8 cellular contexts compared by ENCODE assay signal in genomic region chr2:48589170-48589767, GRCh38. TPM values are rescaled to one million over a fixed set of nuclear protein-coding genes. Genes with fewer than 3 reads are reported as not detected.
DNase-seq lines count a peak whose midpoint lies in the region; ATAC-seq and TF ChIP-seq lines count a peak whose summit lies in the region.

No MANE protein-coding gene starts in this region.

- CTCF ChIA-PET in mammary epithelial cell (lab: Charles Lee; ENCODE audit: low non-redundant PET), result interaction anchor here (0.6 kb wide), 2 partner anchors 256 to 341 kb away, joined by 4 read pairs; no protein-coding TSS in a partner anchor

- 1% methylated on average over 5 of the region's 5 CpGs for WGBS in mammary epithelial cell (ENCODE audit: low coverage, missing lambda C conversion rate)
- 31% methylated on average over 5 of the region's 5 CpGs for WGBS in liver
- WGBS in suprapubic skin, result 42% methylated on average over 5 of the region's 5 CpGs

- TF ChIP-seq CTCF in mammary epithelial cell (conservative IDR thresholded peaks at IDR 0.05 in 1 of 2, IDR thresholded peaks at IDR 0.05 in 1 of 2; ENCODE audit: extremely low read depth in 1 of 2, insufficient read depth in 1 of 2, low read depth in 1 of 2, low read length in 2 of 2) (peak; percentile 72 to 88), liver (IDR thresholded peaks at IDR 0.05; ENCODE audit: low read depth, low read length, missing input control) (peak; percentile 62), suprapubic skin (IDR thresholded peaks at IDR 0.05) (peak in 1 of 2 donors; percentile 35)

- H3K36me3 ChIP-seq in mammary epithelial cell (ENCODE audit: insufficient read depth, low read length) (no peaks in the 10 kb centered on the region), liver (ENCODE audit: control insufficient read depth in 4 of 4, insufficient read depth in 3 of 4, low read depth in 1 of 4, low read length in 3 of 4) (no peaks in the 10 kb centered on the region), suprapubic skin (no peaks in the 10 kb centered on the region)

- POLR2A ChIA-PET in naive thymus-derived CD8-positive, alpha-beta T cell (lab: Charles Lee), result no interaction called here

- dilution Hi-C loops in mammary epithelial cell (cut with HindIII; ENCODE audit: low sequenced_read_pairs), result no loop called here

- in situ Hi-C loops in mammary epithelial cell (cut with MboI; ENCODE audit: low sequenced_read_pairs in 2 of 2), result no loop called here

- no peaks in the 10 kb centered on the region for H3K79me2 ChIP-seq in mammary epithelial cell (ENCODE audit: insufficient read depth, low read length)

- no peak for TF ChIP-seq POLR2A in suprapubic skin (IDR thresholded peaks at IDR 0.05)

- H3K9ac ChIP-seq in mammary epithelial cell (ENCODE audit: insufficient read depth, low read length) (no peak overlapping the region), liver (ENCODE audit: low read depth in 1 of 2, low read length in 2 of 2) (no peak overlapping the region)

- peaks cover 1% of the 10 kb centered on the region for H3K27me3 Mint-ChIP-seq in activated naive CD8-positive, alpha-beta T cell treated with anti-CD3 and anti-CD28 coated beads, Interleukin-2, amount 50 U/mL, for 24 hours
- H3K27me3 Mint-ChIP-seq in activated naive CD8-positive, alpha-beta T cell treated with anti-CD3 and anti-CD28 coated beads for 36 hours, result no peaks in the 10 kb centered on the region
- peaks cover 0 to 7% (median 0%) of the 10 kb centered on the region in 5 donors for H3K27me3 Mint-ChIP-seq in naive thymus-derived CD8-positive, alpha-beta T cell

- H3K27me3 ChIP-seq in mammary epithelial cell (ENCODE audit: insufficient read depth, low read length), result no peaks in the 10 kb centered on the region
- no peaks in the 10 kb centered on the region for H3K27me3 ChIP-seq in liver (ENCODE audit: control insufficient read depth in 4 of 4, insufficient read depth in 4 of 4, low read length in 3 of 4)
- no peaks in the 10 kb centered on the region for H3K27me3 ChIP-seq in suprapubic skin

- BruUV-seq in mammary epithelial cell (replicated peaks; lab: Mats Ljungman, UMichigan), result no TSS peak

- peaks cover 5% of the 10 kb centered on the region for H3K4me1 Mint-ChIP-seq in activated naive CD8-positive, alpha-beta T cell treated with anti-CD3 and anti-CD28 coated beads, Interleukin-2, amount 50 U/mL, for 24 hours
- peaks cover 8% of the 10 kb centered on the region for H3K4me1 Mint-ChIP-seq in activated naive CD8-positive, alpha-beta T cell treated with anti-CD3 and anti-CD28 coated beads for 36 hours
- peaks cover 0 to 6% (median 2%) of the 10 kb centered on the region in 4 donors for H3K4me1 Mint-ChIP-seq in naive thymus-derived CD8-positive, alpha-beta T cell

- no peaks in the 10 kb centered on the region for H3K9me3 ChIP-seq in mammary epithelial cell (replicated peaks; ENCODE audit: insufficient read depth, low read length)
- H3K9me3 ChIP-seq in liver (ENCODE audit: control insufficient read depth in 4 of 4, low read length in 3 of 4), result no peaks in the 10 kb centered on the region
- H3K9me3 ChIP-seq in suprapubic skin, result no peaks in the 10 kb centered on the region

- H3K4me2 ChIP-seq in mammary epithelial cell (ENCODE audit: insufficient read depth, low read depth, low read length), result peak overlapping the region; percentile 5

- no peak overlapping the region for H3K27ac ChIP-seq in mammary epithelial cell (ENCODE audit: insufficient read depth, low read depth, low read length)
- no peak overlapping the region for H3K27ac ChIP-seq in liver (ENCODE audit: low read depth in 1 of 2, low read length in 2 of 2)
- H3K27ac ChIP-seq in suprapubic skin, result no peak overlapping the region

- no peak overlapping the region for H3K4me3 Mint-ChIP-seq in activated naive CD8-positive, alpha-beta T cell treated with anti-CD3 and anti-CD28 coated beads, Interleukin-2, amount 50 U/mL, for 24 hours
- no peak overlapping the region for H3K4me3 Mint-ChIP-seq in activated naive CD8-positive, alpha-beta T cell treated with anti-CD3 and anti-CD28 coated beads for 36 hours
- H3K4me3 Mint-ChIP-seq in naive thymus-derived CD8-positive, alpha-beta T cell, result no peak overlapping the region

- no peak overlapping the region for H3K27ac Mint-ChIP-seq in activated naive CD8-positive, alpha-beta T cell treated with anti-CD3 and anti-CD28 coated beads, Interleukin-2, amount 50 U/mL, for 24 hours
- no peak overlapping the region for H3K27ac Mint-ChIP-seq in activated naive CD8-positive, alpha-beta T cell treated with anti-CD3 and anti-CD28 coated beads for 36 hours
- H3K27ac Mint-ChIP-seq in naive thymus-derived CD8-positive, alpha-beta T cell, result no peak overlapping the region

- peak; percentile 76 to 84 for TF ChIP-seq RAD21 in liver (IDR thresholded peaks at IDR 0.05)

- H3K4me3 ChIP-seq in mammary epithelial cell (replicated peaks in 1 of 3; ENCODE audit: insufficient read depth in 1 of 3, low read depth in 2 of 3, low read length in 3 of 3) (no peak overlapping the region), liver (ENCODE audit: low read depth in 1 of 3, low read length in 3 of 3) (no peak overlapping the region), suprapubic skin (no peak overlapping the region)

- no peak for TF ChIP-seq EP300 in suprapubic skin (IDR thresholded peaks at IDR 0.05)

- H2AFZ ChIP-seq in mammary epithelial cell (ENCODE audit: low read depth, low read length), result peak overlapping the region; percentile 41

- H4K20me1 ChIP-seq in mammary epithelial cell (ENCODE audit: insufficient read depth, low read length), result no peaks in the 10 kb centered on the region

- intact Hi-C loops in mammary epithelial cell (cut with micrococcal nuclease), result loop anchor here (2.0 to 5.0 kb wide), 2 partner anchors 118 to 167 kb away; no protein-coding TSS in a partner anchor

- no peaks in the 10 kb centered on the region for H3K9me3 Mint-ChIP-seq in activated naive CD8-positive, alpha-beta T cell treated with anti-CD3 and anti-CD28 coated beads, Interleukin-2, amount 50 U/mL, for 24 hours
- H3K9me3 Mint-ChIP-seq in activated naive CD8-positive, alpha-beta T cell treated with anti-CD3 and anti-CD28 coated beads for 36 hours, result no peaks in the 10 kb centered on the region
- H3K9me3 Mint-ChIP-seq in naive thymus-derived CD8-positive, alpha-beta T cell, result no peaks in the 10 kb centered on the region

- no peaks in the 10 kb centered on the region for H3K36me3 Mint-ChIP-seq in activated naive CD8-positive, alpha-beta T cell treated with anti-CD3 and anti-CD28 coated beads, Interleukin-2, amount 50 U/mL, for 24 hours (ENCODE audit: low read depth)
- no peaks in the 10 kb centered on the region for H3K36me3 Mint-ChIP-seq in activated naive CD8-positive, alpha-beta T cell treated with anti-CD3 and anti-CD28 coated beads for 36 hours
- no peaks in the 10 kb centered on the region for H3K36me3 Mint-ChIP-seq in naive thymus-derived CD8-positive, alpha-beta T cell

- ATAC-seq in activated naive CD8-positive, alpha-beta T cell treated with anti-CD3 and anti-CD28 coated beads, Interleukin-2, amount 50 U/mL, for 24 hours, result no peak
- no peak for ATAC-seq in naive thymus-derived CD8-positive, alpha-beta T cell

- H3K4me1 ChIP-seq in mammary epithelial cell (ENCODE audit: insufficient read depth, low read length), result no peaks in the 10 kb centered on the region
- no peaks in the 10 kb centered on the region for H3K4me1 ChIP-seq in liver (ENCODE audit: control insufficient read depth in 4 of 4, insufficient read depth in 4 of 4, low read length in 3 of 4)
- H3K4me1 ChIP-seq in suprapubic skin, result no peaks in the 10 kb centered on the region

- DNase-seq in activated naive CD8-positive, alpha-beta T cell treated with anti-CD3 and anti-CD28 coated beads, Interleukin-2, amount 50 U/mL, for 24 hours, result peak; percentile 23
- no peak for DNase-seq in activated naive CD8-positive, alpha-beta T cell treated with anti-CD3 and anti-CD28 coated beads for 36 hours
- peak; percentile 61 for DNase-seq in NCI-H2227 (lab: John Stamatoyannopoulos, UW; ENCODE audit: unreplicated experiment)
- DNase-seq in mammary epithelial cell, result peak; percentile 19
- no peak for DNase-seq in NCI-H226
- DNase-seq in suprapubic skin (ENCODE audit: low spot score in 2 of 2), result no peak
- DNase-seq in naive thymus-derived CD8-positive, alpha-beta T cell, result no peak

TF ChIP-seq in liver, 16 proteins besides CTCF, POLR2A, EP300 and RAD21:
- TF ChIP-seq EGR1 (IDR thresholded peaks at IDR 0.05; ENCODE audit: low read depth in 2 of 2), result no peak
- no peak for TF ChIP-seq FOXA2 (IDR thresholded peaks at IDR 0.05)
- TF ChIP-seq HNF4G (IDR thresholded peaks at IDR 0.05), result no peak
- TF ChIP-seq FOXA1 (IDR thresholded peaks at IDR 0.05), result no peak
- no peak for TF ChIP-seq TAF1 (conservative IDR thresholded peaks at IDR 0.05)
- no peak for TF ChIP-seq SP1 (IDR thresholded peaks at IDR 0.05)
- TF ChIP-seq ATF3 (IDR thresholded peaks at IDR 0.05), result no peak
- no peak for TF ChIP-seq NR2F2 (IDR thresholded peaks at IDR 0.05)

RNA-seq across cellular contexts. Expression of gene GTF2A1L, which starts 28.4 kb away (rescaled TPM):
- total RNA-seq in activated naive CD8-positive, alpha-beta T cell treated with anti-CD3 and anti-CD28 coated beads for 36 hours, result not detected
- total RNA-seq in mammary epithelial cell, result not detected
- polyA plus RNA-seq in mammary epithelial cell, result not detected
- not detected for polyA minus RNA-seq in mammary epithelial cell
- total RNA-seq in liver, result under 1 TPM in 1 of 2 donors, not detected in 1; 0.67 TPM
- under 1 TPM in 1 of 2 donors, not detected in 1; 0.02 TPM for polyA plus RNA-seq in liver
- total RNA-seq in suprapubic skin, result 1 to 10 TPM in 3 of 4 donors, not detected in 1; 1.0 to 2.9 (median 1.1) TPM
- total RNA-seq in naive thymus-derived CD8-positive, alpha-beta T cell, result not detected
- polyA plus RNA-seq in naive thymus-derived CD8-positive, alpha-beta T cell, result not detected

RNA-seq across cellular contexts. Expression of gene STON1, which starts 59.3 kb away (rescaled TPM):
- total RNA-seq in activated naive CD8-positive, alpha-beta T cell treated with anti-CD3 and anti-CD28 coated beads for 36 hours, result under 1 TPM; 0.62 to 0.80 TPM
- total RNA-seq in mammary epithelial cell (1 to 10 TPM in 1 of 2 donors, under 1 TPM in 1; 0.47 to 2.5 TPM), liver (1 to 10 TPM; 1.2 to 3.8 TPM), suprapubic skin (10 to 100 TPM in 1 of 4 donors, 1 to 10 TPM in 3; 3.6 to 11.2 (median 6.7) TPM)
- polyA plus RNA-seq in mammary epithelial cell (0.23 TPM), liver (1 to 10 TPM in 1 of 2 donors, under 1 TPM in 1; 0.90 to 1.1 TPM)
- 0.57 TPM for polyA minus RNA-seq in mammary epithelial cell
- 1 to 10 TPM; 2.8 to 3.5 TPM for total RNA-seq in naive thymus-derived CD8-positive, alpha-beta T cell
- polyA plus RNA-seq in naive thymus-derived CD8-positive, alpha-beta T cell, result under 1 TPM in 1 of 3 donors, not detected in 2; 0.25 TPM

Comparison
In these comparisons a context has a peak if more than half of its experiments do, and no peak if none do; other contexts are left out.
1. DNase-seq: peak in activated naive CD8-positive, alpha-beta T cell treated with anti-CD3 and anti-CD28 coated beads, Interleukin-2, amount 50 U/mL, for 24 hours (single experiment), NCI-H2227 (single experiment) and mammary epithelial cell (single experiment); none in activated naive CD8-positive, alpha-beta T cell treated with anti-CD3 and anti-CD28 coated beads for 36 hours (single experiment), NCI-H226 (single experiment), suprapubic skin (0 of 2) and naive thymus-derived CD8-positive, alpha-beta T cell (0 of 10).